Comparison of ENCODE assay signal across 4 cellular contexts in the genomic region with DNA sequence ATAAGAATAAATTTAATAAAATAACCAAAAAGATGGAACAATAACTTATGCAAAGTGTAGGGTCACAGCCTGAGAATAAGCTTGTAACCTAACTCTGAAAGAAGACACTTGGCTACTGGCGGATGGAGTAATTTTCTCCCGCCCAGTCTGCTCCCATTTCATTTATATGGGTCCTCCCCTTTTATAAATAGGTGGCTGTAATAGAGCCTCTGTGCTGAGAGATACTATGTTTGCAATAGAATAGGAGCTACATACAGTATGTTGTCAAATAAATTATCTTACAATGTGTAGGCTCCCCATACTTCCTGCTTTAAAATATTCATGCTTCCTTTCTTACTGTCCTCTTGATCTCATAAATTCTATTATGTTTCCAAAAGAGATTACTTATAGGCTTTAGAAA.
"Had no signal": no experiment of that assay in that cellular context is flagged by ENCODE, and none has a peak within 500 bp of the region (broad histone marks: within the 10 kb centered on the region; RNA-seq: fewer than 3 reads in every experiment).

No MANE protein-coding gene starts in this region.

- DNase-seq: IMR-90 had no signal

- H3K4me3 ChIP-seq: K562 had no signal

- ATAC-seq: HepG2, K562 had no signal

- H3K27ac ChIP-seq: HL-60 had no signal
